19 cellular contexts compared by ENCODE assay signal in genomic region chr15:83015361-83015760, GRCh38. TPM values are rescaled to one million over a fixed set of nuclear protein-coding genes. Genes with fewer than 3 reads are reported as not detected.
DNase-seq lines count a peak whose midpoint lies in the region; ATAC-seq and TF ChIP-seq lines count a peak whose summit lies in the region.
"Had no signal": no experiment of that assay in that cellular context is flagged by ENCODE, and none has a peak within 500 bp of the region (broad histone marks: within the 10 kb centered on the region; RNA-seq: fewer than 3 reads in every experiment).

No MANE protein-coding gene starts in this region.

- no peaks in the 10 kb centered on the region for H3K9me3 ChIP-seq in naive thymus-derived CD4-positive, alpha-beta T cell (ENCODE audit: control insufficient read depth in 2 of 3, low read length in 3 of 3)

- H3K27ac ChIP-seq in naive thymus-derived CD4-positive, alpha-beta T cell (ENCODE audit: low read depth, low read length), result no peak overlapping the region
- H3K27ac ChIP-seq: BLaER1 had no signal

- intact Hi-C loops in natural killer cell (cut with micrococcal nuclease), result loop anchor here (10.0 kb wide), 1 partner anchor 189 kb away; the partner anchor contains the start of gene HDGFL3
- intact Hi-C loops in activated T-helper 1 cell treated with anti-CD3 and anti-CD28 coated beads, Interleukin-12 subunit alpha, Interleukin-12 subunit beta, Interleukin-2, Interleukin-4 antibody, amounts not matched to agents 30 ng/mL and 10 ng/mL and 1 ng/mL, durations not matched to agents 14 hours and 24 hours and 36 hours (cut with micrococcal nuclease), result no loop called here
- intact Hi-C loops in naive thymus-derived CD4-positive, alpha-beta T cell (cut with micrococcal nuclease), result no loop called here

- H3K27me3 ChIP-seq in naive thymus-derived CD4-positive, alpha-beta T cell (ENCODE audit: control insufficient read depth in 2 of 2, insufficient read depth in 2 of 2, low read length in 2 of 2), result no peaks in the 10 kb centered on the region
- H3K27me3 ChIP-seq: BLaER1 had no signal

- H3K4me1 ChIP-seq in naive thymus-derived CD4-positive, alpha-beta T cell (ENCODE audit: control insufficient read depth in 2 of 2, insufficient read depth in 2 of 2, low read length in 2 of 2), result peaks cover 12 to 19% of the 10 kb centered on the region in 2 donors

- TF ChIP-seq CTCF in natural killer cell (IDR thresholded peaks at IDR 0.05), result no peak

- H3K4me3 Mint-ChIP-seq in natural killer cell, result no peak overlapping the region
- no peak overlapping the region for H3K4me3 Mint-ChIP-seq in natural killer cell treated with Interleukin-12 subunit alpha and Interleukin-12 subunit beta and Interleukin-15 and Interleukin-18, amount 100 ng/mL, for 72 hours
- H3K4me3 Mint-ChIP-seq in activated T-helper 1 cell treated with anti-CD3 and anti-CD28 coated beads, Interleukin-12 subunit alpha, Interleukin-12 subunit beta, Interleukin-2, Interleukin-4 antibody, amounts not matched to agents 30 ng/mL and 10 ng/mL and 1 ng/mL, durations not matched to agents 14 hours and 24 hours and 36 hours, result no peak overlapping the region
- H3K4me3 Mint-ChIP-seq in naive thymus-derived CD4-positive, alpha-beta T cell, result no peak overlapping the region
- H3K4me3 Mint-ChIP-seq: CD4-positive, alpha-beta memory T cell had no signal

- peak overlapping the region; percentile 26 to 65 for H3K27ac Mint-ChIP-seq in natural killer cell
- peak overlapping the region in 1 of 2 donors; percentile 28 for H3K27ac Mint-ChIP-seq in natural killer cell treated with Interleukin-12 subunit alpha and Interleukin-12 subunit beta and Interleukin-15 and Interleukin-18, amount 100 ng/mL, for 72 hours
- peak overlapping the region; percentile 35 for H3K27ac Mint-ChIP-seq in activated T-helper 1 cell treated with anti-CD3 and anti-CD28 coated beads, Interleukin-12 subunit alpha, Interleukin-12 subunit beta, Interleukin-2, Interleukin-4 antibody, amounts not matched to agents 30 ng/mL and 10 ng/mL and 1 ng/mL, durations not matched to agents 14 hours and 24 hours and 36 hours
- peak overlapping the region in 6 of 9 donors; percentile 29 to 76 (median 53) for H3K27ac Mint-ChIP-seq in naive thymus-derived CD4-positive, alpha-beta T cell

- no peaks in the 10 kb centered on the region for H3K9me3 Mint-ChIP-seq in natural killer cell
- H3K9me3 Mint-ChIP-seq in natural killer cell treated with Interleukin-12 subunit alpha and Interleukin-12 subunit beta and Interleukin-15 and Interleukin-18, amount 100 ng/mL, for 72 hours, result peaks cover 5% of the 10 kb centered on the region
- H3K9me3 Mint-ChIP-seq in activated T-helper 1 cell treated with anti-CD3 and anti-CD28 coated beads, Interleukin-12 subunit alpha, Interleukin-12 subunit beta, Interleukin-2, Interleukin-4 antibody, amounts not matched to agents 30 ng/mL and 10 ng/mL and 1 ng/mL, durations not matched to agents 14 hours and 24 hours and 36 hours, result no peaks in the 10 kb centered on the region
- peaks cover 0 to 2% (median 0%) of the 10 kb centered on the region in 11 donors for H3K9me3 Mint-ChIP-seq in naive thymus-derived CD4-positive, alpha-beta T cell

- H3K36me3 ChIP-seq in naive thymus-derived CD4-positive, alpha-beta T cell (ENCODE audit: control insufficient read depth in 2 of 3, insufficient read depth in 3 of 3, low read length in 3 of 3), result peaks cover 0 to 32% (median 8%) of the 10 kb centered on the region in 3 experiments

- peaks cover 34 to 37% of the 10 kb centered on the region in 2 donors for H3K4me1 Mint-ChIP-seq in natural killer cell
- H3K4me1 Mint-ChIP-seq in natural killer cell treated with Interleukin-12 subunit alpha and Interleukin-12 subunit beta and Interleukin-15 and Interleukin-18, amount 100 ng/mL, for 72 hours (ENCODE audit: low read depth in 2 of 2), result peaks cover 34% of the 10 kb centered on the region in 2 donors
- H3K4me1 Mint-ChIP-seq in activated T-helper 1 cell treated with anti-CD3 and anti-CD28 coated beads, Interleukin-12 subunit alpha, Interleukin-12 subunit beta, Interleukin-2, Interleukin-4 antibody, amounts not matched to agents 30 ng/mL and 10 ng/mL and 1 ng/mL, durations not matched to agents 14 hours and 24 hours and 36 hours (ENCODE audit: low read depth), result peaks cover 37% of the 10 kb centered on the region
- H3K4me1 Mint-ChIP-seq in naive thymus-derived CD4-positive, alpha-beta T cell, result peaks cover 29 to 60% (median 42%) of the 10 kb centered on the region in 7 donors

- CTCF ChIA-PET in naive thymus-derived CD4-positive, alpha-beta T cell (lab: Charles Lee), result no interaction called here

- H3K36me3 Mint-ChIP-seq in natural killer cell, result no peaks in the 10 kb centered on the region
- peaks cover 10% of the 10 kb centered on the region for H3K36me3 Mint-ChIP-seq in natural killer cell treated with Interleukin-12 subunit alpha and Interleukin-12 subunit beta and Interleukin-15 and Interleukin-18, amount 100 ng/mL, for 72 hours
- H3K36me3 Mint-ChIP-seq in activated T-helper 1 cell treated with anti-CD3 and anti-CD28 coated beads, Interleukin-12 subunit alpha, Interleukin-12 subunit beta, Interleukin-2, Interleukin-4 antibody, amounts not matched to agents 30 ng/mL and 10 ng/mL and 1 ng/mL, durations not matched to agents 14 hours and 24 hours and 36 hours (ENCODE audit: low read depth), result peaks cover 30% of the 10 kb centered on the region
- H3K36me3 Mint-ChIP-seq in naive thymus-derived CD4-positive, alpha-beta T cell, result peaks cover 0 to 14% (median 5%) of the 10 kb centered on the region in 5 donors

- H3K4me3 ChIP-seq in naive thymus-derived CD4-positive, alpha-beta T cell (ENCODE audit: low read length), result no peak overlapping the region
- H3K4me3 ChIP-seq: BLaER1 had no signal

- no peak for ATAC-seq in natural killer cell
- ATAC-seq in natural killer cell treated with Interleukin-12 subunit alpha and Interleukin-12 subunit beta and Interleukin-15 and Interleukin-18, amount 100 ng/mL, for 72 hours, result no peak
- no peak for ATAC-seq in naive thymus-derived CD4-positive, alpha-beta T cell
- ATAC-seq: HCT116, Panc1 had no signal

- DNase-seq in natural killer cell (no peak), DMS79 (lab: John Stamatoyannopoulos, UW) (no peak), islet precursor cell (no peak), NCI-H2196 (lab: John Stamatoyannopoulos, UW; ENCODE audit: unreplicated experiment) (no peak)
- no peak for DNase-seq in natural killer cell treated with Interleukin-12 subunit alpha and Interleukin-12 subunit beta and Interleukin-15 and Interleukin-18, amount 100 ng/mL, for 72 hours (ENCODE audit: low spot score)
- DNase-seq in activated T-helper 1 cell treated with anti-CD3 and anti-CD28 coated beads, Interleukin-12 subunit alpha, Interleukin-12 subunit beta, Interleukin-2, Interleukin-4 antibody, amounts not matched to agents 30 ng/mL and 10 ng/mL and 1 ng/mL, durations not matched to agents 14 hours and 24 hours and 36 hours (ENCODE audit: low spot score), result no peak
- DNase-seq in naive thymus-derived CD4-positive, alpha-beta T cell, result no peak
- DNase-seq: CD4-positive, alpha-beta memory T cell; GOT3; KG1; NCI-H1105 treated with DMSO at 0.1 percent for 48 hours; NCI-H2029 treated with DMSO at 0.1 percent for 48 hours; NCI-H2171; NCI-H524 treated with DMSO at 0.1 percent for 48 hours; NCI-H82; SIG-M5 had no signal

- POLR2A ChIA-PET in naive thymus-derived CD4-positive, alpha-beta T cell (lab: Charles Lee), result interaction anchor here (0.5 kb wide), 1 partner anchor 1715 kb away, joined by 4 read pairs; no protein-coding TSS in a partner anchor

- H3K27me3 Mint-ChIP-seq in natural killer cell (ENCODE audit: low read depth in 2 of 2), result no peaks in the 10 kb centered on the region
- H3K27me3 Mint-ChIP-seq in natural killer cell treated with Interleukin-12 subunit alpha and Interleukin-12 subunit beta and Interleukin-15 and Interleukin-18, amount 100 ng/mL, for 72 hours, result no peaks in the 10 kb centered on the region
- H3K27me3 Mint-ChIP-seq in activated T-helper 1 cell treated with anti-CD3 and anti-CD28 coated beads, Interleukin-12 subunit alpha, Interleukin-12 subunit beta, Interleukin-2, Interleukin-4 antibody, amounts not matched to agents 30 ng/mL and 10 ng/mL and 1 ng/mL, durations not matched to agents 14 hours and 24 hours and 36 hours (ENCODE audit: insufficient read depth), result no peaks in the 10 kb centered on the region
- no peaks in the 10 kb centered on the region for H3K27me3 Mint-ChIP-seq in naive thymus-derived CD4-positive, alpha-beta T cell
- H3K27me3 Mint-ChIP-seq: CD4-positive, alpha-beta memory T cell had no signal

RNA-seq across cellular contexts. Expression of gene C15orf40, which starts 3.9 kb away (rescaled TPM):
- 10 to 100 TPM; 12.5 to 16.0 (median 15.1) TPM for total RNA-seq in natural killer cell
- 10 to 100 TPM; 23.7 to 25.5 TPM for total RNA-seq in natural killer cell treated with Interleukin-12 subunit alpha and Interleukin-12 subunit beta and Interleukin-15 and Interleukin-18, amount 100 ng/mL, for 72 hours
- total RNA-seq in activated T-helper 1 cell treated with anti-CD3 and anti-CD28 coated beads, Interleukin-12 subunit alpha, Interleukin-12 subunit beta, Interleukin-2, Interleukin-4 antibody, amounts not matched to agents 30 ng/mL and 10 ng/mL and 1 ng/mL, durations not matched to agents 14 hours and 24 hours and 36 hours, result 24.2 and 29.0 TPM in 2 replicates
- total RNA-seq in naive thymus-derived CD4-positive, alpha-beta T cell, result 10 to 100 TPM; 12.1 to 47.2 (median 28.9) TPM
- 10 to 100 TPM; 46.1 to 82.3 TPM for polyA plus RNA-seq in naive thymus-derived CD4-positive, alpha-beta T cell

RNA-seq across cellular contexts. Expression of gene RAMAC, which starts 29.4 kb away (rescaled TPM):
- 10 to 100 TPM; 15.4 to 27.2 (median 25.7) TPM for total RNA-seq in natural killer cell
- 10 to 100 TPM; 17.5 to 30.6 TPM for total RNA-seq in natural killer cell treated with Interleukin-12 subunit alpha and Interleukin-12 subunit beta and Interleukin-15 and Interleukin-18, amount 100 ng/mL, for 72 hours
- 26.1 and 27.3 TPM in 2 replicates for total RNA-seq in activated T-helper 1 cell treated with anti-CD3 and anti-CD28 coated beads, Interleukin-12 subunit alpha, Interleukin-12 subunit beta, Interleukin-2, Interleukin-4 antibody, amounts not matched to agents 30 ng/mL and 10 ng/mL and 1 ng/mL, durations not matched to agents 14 hours and 24 hours and 36 hours
- total RNA-seq in naive thymus-derived CD4-positive, alpha-beta T cell, result 10 to 100 TPM; 14.2 to 27.7 (median 18.7) TPM
- 10 to 100 TPM; 28.0 to 33.4 TPM for polyA plus RNA-seq in naive thymus-derived CD4-positive, alpha-beta T cell

RNA-seq across cellular contexts. Expression of gene BTBD1, which starts 51.7 kb away (rescaled TPM):
- 10 to 100 TPM; 42.5 to 54.4 (median 54.0) TPM for total RNA-seq in natural killer cell
- 10 to 100 TPM; 63.3 to 71.9 TPM for total RNA-seq in natural killer cell treated with Interleukin-12 subunit alpha and Interleukin-12 subunit beta and Interleukin-15 and Interleukin-18, amount 100 ng/mL, for 72 hours
- total RNA-seq in activated T-helper 1 cell treated with anti-CD3 and anti-CD28 coated beads, Interleukin-12 subunit alpha, Interleukin-12 subunit beta, Interleukin-2, Interleukin-4 antibody, amounts not matched to agents 30 ng/mL and 10 ng/mL and 1 ng/mL, durations not matched to agents 14 hours and 24 hours and 36 hours, result 61.7 and 61.8 TPM in 2 replicates
- total RNA-seq in naive thymus-derived CD4-positive, alpha-beta T cell, result 10 to 100 TPM; 35.0 to 57.6 (median 36.4) TPM
- 10 to 100 TPM; 39.9 to 45.1 TPM for polyA plus RNA-seq in naive thymus-derived CD4-positive, alpha-beta T cell
